In the genomic region with DNA sequence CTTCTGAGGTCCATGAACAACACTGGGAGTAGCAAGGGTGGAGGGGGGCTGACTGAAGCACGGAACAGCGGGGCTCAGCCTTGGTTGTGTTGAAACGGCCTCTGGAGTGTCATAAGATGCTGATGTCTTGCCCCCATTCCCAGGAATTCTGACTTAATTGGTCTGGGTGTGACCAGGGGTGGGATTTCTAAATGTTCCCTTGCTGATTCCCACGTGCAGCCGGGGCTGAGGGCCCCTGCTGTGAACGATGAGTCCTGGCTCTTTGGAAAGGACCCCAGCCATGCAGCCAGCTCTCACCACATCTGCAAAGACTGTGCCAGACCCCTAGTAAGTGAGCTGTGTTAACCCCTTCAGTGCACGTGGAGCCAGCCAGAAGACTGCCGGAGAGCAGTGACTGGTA, we compare ENCODE assay signal across 1 cellular context.
TF ChIP-seq lines count a peak whose summit lies in the region.

No MANE protein-coding gene starts in this region.

TF ChIP-seq in IMR-90, 13 proteins besides CTCF, POLR2A, EP300 and RAD21 (continued from another document):
- no peak for TF ChIP-seq RCOR1 (IDR thresholded peaks at IDR 0.05; ENCODE audit: insufficient replicate concordance, low read length)
- TF ChIP-seq FOS (IDR thresholded peaks at IDR 0.05; ENCODE audit: low read depth, low read length) = no peak
- no peak for TF ChIP-seq SMC3 (IDR thresholded peaks at IDR 0.05; ENCODE audit: low read depth, low read length)
- TF ChIP-seq, protein P1, sequence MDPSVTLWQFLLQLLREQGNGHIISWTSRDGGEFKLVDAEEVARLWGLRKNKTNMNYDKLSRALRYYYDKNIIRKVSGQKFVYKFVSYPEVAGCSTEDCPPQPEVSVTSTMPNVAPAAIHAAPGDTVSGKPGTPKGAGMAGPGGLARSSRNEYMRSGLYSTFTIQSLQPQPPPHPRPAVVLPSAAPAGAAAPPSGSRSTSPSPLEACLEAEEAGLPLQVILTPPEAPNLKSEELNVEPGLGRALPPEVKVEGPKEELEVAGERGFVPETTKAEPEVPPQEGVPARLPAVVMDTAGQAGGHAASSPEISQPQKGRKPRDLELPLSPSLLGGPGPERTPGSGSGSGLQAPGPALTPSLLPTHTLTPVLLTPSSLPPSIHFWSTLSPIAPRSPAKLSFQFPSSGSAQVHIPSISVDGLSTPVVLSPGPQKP (IDR thresholded peaks at IDR 0.05; ENCODE audit: borderline replicate concordance, low read depth, low read length) = no peak
- TF ChIP-seq MAFK (IDR thresholded peaks at IDR 0.05; ENCODE audit: low read depth, low read length) = no peak
- TF ChIP-seq BHLHE40 (IDR thresholded peaks at IDR 0.05; ENCODE audit: low read depth, low read length) = no peak
- TF ChIP-seq USF2 (IDR thresholded peaks at IDR 0.05; ENCODE audit: low read depth, low read length) = no peak
- no peak for TF ChIP-seq MAZ (IDR thresholded peaks at IDR 0.05; ENCODE audit: borderline replicate concordance, low read depth, low read length)
TF ChIP-seq in IMR-90: peak in this region for 0.
